8 cellular contexts compared by ENCODE assay signal in genomic region chr16:68311316-68311620, GRCh38. TPM values are rescaled to one million over a fixed set of nuclear protein-coding genes. Genes with fewer than 3 reads are reported as not detected.
DNase-seq lines count a peak whose midpoint lies in the region; ATAC-seq and TF ChIP-seq lines count a peak whose summit lies in the region.

No MANE protein-coding gene starts in this region.

- H3K9me3 ChIP-seq in CD4-positive, alpha-beta T cell (ENCODE audit: control insufficient read depth, low read length), result no peaks in the 10 kb centered on the region

- no peaks in the 10 kb centered on the region for H3K9me3 Mint-ChIP-seq in CD4-positive, alpha-beta T cell
- H3K9me3 Mint-ChIP-seq in IgD-negative memory B cell, result no peaks in the 10 kb centered on the region
- no peaks in the 10 kb centered on the region for H3K9me3 Mint-ChIP-seq in activated naive CD4-positive, alpha-beta T cell treated with anti-CD3 and anti-CD28 coated beads, Interleukin-2, amount 50 U/mL, for 24 hours

- DNase-seq in CD4-positive, alpha-beta T cell, result peak in 1 of 10 experiments; percentile 50
- DNase-seq in substantia nigra (lab: John Stamatoyannopoulos, UW), result no peak
- no peak for DNase-seq in stimulated activated CD4-positive, alpha-beta T cell treated with anti-CD3 and anti-CD28 coated beads, Interleukin-12 subunit alpha, Interleukin-12 subunit beta, amount 100 ng/mL, for 4 hours

- intact Hi-C loops in CD4-positive, alpha-beta T cell (cut with DNase I, micrococcal nuclease), result loop anchor here (1.0 to 2.0 kb wide), 4 partner anchors 18 to 226 kb away; partner anchors contain the start of genes NFATC3 (in 1 of the 2) and SLC7A6 (in 1 of the 2)

- H3K27me3 Mint-ChIP-seq in CD4-positive, alpha-beta T cell, result no peaks in the 10 kb centered on the region
- H3K27me3 Mint-ChIP-seq in IgD-negative memory B cell, result no peaks in the 10 kb centered on the region
- no peaks in the 10 kb centered on the region for H3K27me3 Mint-ChIP-seq in activated naive CD4-positive, alpha-beta T cell treated with anti-CD3 and anti-CD28 coated beads, Interleukin-2, amount 50 U/mL, for 24 hours

- no peak for TF ChIP-seq CTCF in CD4-positive, alpha-beta T cell (IDR thresholded peaks at IDR 0.05)

- peak overlapping the region; percentile 91 for H3K27ac Mint-ChIP-seq in CD4-positive, alpha-beta T cell
- peak overlapping the region; percentile 47 to 99 (median 95) for H3K27ac Mint-ChIP-seq in IgD-negative memory B cell
- peak overlapping the region; percentile 99 for H3K27ac Mint-ChIP-seq in activated naive CD4-positive, alpha-beta T cell treated with anti-CD3 and anti-CD28 coated beads, Interleukin-2, amount 50 U/mL, for 24 hours

- no peak for ATAC-seq in CD4-positive, alpha-beta T cell (ENCODE audit: poor library complexity)
- ATAC-seq in HG02973 (IDR thresholded peaks at IDR 0.05; ENCODE audit: unreplicated experiment) (no peak), HG03196 (IDR thresholded peaks at IDR 0.05; ENCODE audit: unreplicated experiment) (no peak)

- H3K4me1 Mint-ChIP-seq in CD4-positive, alpha-beta T cell (ENCODE audit: low read depth), result peaks cover 63% of the 10 kb centered on the region
- peaks cover 26 to 31% (median 30%) of the 10 kb centered on the region in 3 donors for H3K4me1 Mint-ChIP-seq in IgD-negative memory B cell
- H3K4me1 Mint-ChIP-seq in activated naive CD4-positive, alpha-beta T cell treated with anti-CD3 and anti-CD28 coated beads, Interleukin-2, amount 50 U/mL, for 24 hours, result peaks cover 52% of the 10 kb centered on the region

- no peaks in the 10 kb centered on the region for H3K27me3 ChIP-seq in CD4-positive, alpha-beta T cell (ENCODE audit: control insufficient read depth, insufficient read depth, low read length)
- H3K27me3 ChIP-seq in layer of hippocampus (ENCODE audit: control insufficient read depth, insufficient read depth, low read length), result no peaks in the 10 kb centered on the region

- CTCF ChIA-PET in CD4-positive, alpha-beta T cell (lab: Charles Lee), result interaction anchor here (0.9 to 4.0 kb wide), 8 partner anchors 11 to 226 kb away, joined by 4 to 39 read pairs (median 6); partner anchors contain the start of genes NFATC3 and SLC7A6

- peak overlapping the region; percentile 100 for H3K4me3 Mint-ChIP-seq in CD4-positive, alpha-beta T cell
- peak overlapping the region; percentile 94 to 99 (median 98) for H3K4me3 Mint-ChIP-seq in IgD-negative memory B cell
- peak overlapping the region; percentile 99 for H3K4me3 Mint-ChIP-seq in activated naive CD4-positive, alpha-beta T cell treated with anti-CD3 and anti-CD28 coated beads, Interleukin-2, amount 50 U/mL, for 24 hours

- POLR2A ChIA-PET in CD4-positive, alpha-beta T cell (lab: Charles Lee), result interaction anchor here (0.9 to 2.4 kb wide), 20 partner anchors 9 to 505 kb away, joined by 3 to 90 read pairs (median 6); partner anchors contain the start of genes ESRP2, NFATC3, PLA2G15 and PSMB10

- peaks cover 68% of the 10 kb centered on the region for H3K36me3 Mint-ChIP-seq in CD4-positive, alpha-beta T cell (ENCODE audit: low read depth)
- no peaks in the 10 kb centered on the region for H3K36me3 Mint-ChIP-seq in IgD-negative memory B cell
- peaks cover 10% of the 10 kb centered on the region for H3K36me3 Mint-ChIP-seq in activated naive CD4-positive, alpha-beta T cell treated with anti-CD3 and anti-CD28 coated beads, Interleukin-2, amount 50 U/mL, for 24 hours

- peak overlapping the region; percentile 73 for H3K27ac ChIP-seq in CD4-positive, alpha-beta T cell (ENCODE audit: low read depth, low read length)
- H3K27ac ChIP-seq in layer of hippocampus (ENCODE audit: low read depth, low read length), result peak overlapping the region; percentile 80
- peak overlapping the region; percentile 80 for H3K27ac ChIP-seq in substantia nigra (ENCODE audit: low read depth, low read length, poor library complexity, severe bottlenecking)

RNA-seq across cellular contexts. Expression of gene PRMT7, which starts 0.4 kb away (rescaled TPM):
- 10 to 100 TPM; 46.3 to 51.0 TPM for total RNA-seq in CD4-positive, alpha-beta T cell
- 22.8 TPM for polyA plus RNA-seq in IgD-negative memory B cell

RNA-seq across cellular contexts. Expression of gene SLC7A6OS, which starts 0.5 kb away (rescaled TPM):
- 10 to 100 TPM; 29.0 to 32.1 TPM for total RNA-seq in CD4-positive, alpha-beta T cell
- polyA plus RNA-seq in IgD-negative memory B cell, result 28.2 TPM

RNA-seq across cellular contexts. Expression of gene SLC7A6, which starts 46.9 kb away (rescaled TPM):
- total RNA-seq in CD4-positive, alpha-beta T cell, result 100 to 1,000 TPM; 187 to 197 TPM
- polyA plus RNA-seq in IgD-negative memory B cell, result 13.8 TPM
